Comparison of ENCODE assay signal across 9 cellular contexts in the genomic region with DNA sequence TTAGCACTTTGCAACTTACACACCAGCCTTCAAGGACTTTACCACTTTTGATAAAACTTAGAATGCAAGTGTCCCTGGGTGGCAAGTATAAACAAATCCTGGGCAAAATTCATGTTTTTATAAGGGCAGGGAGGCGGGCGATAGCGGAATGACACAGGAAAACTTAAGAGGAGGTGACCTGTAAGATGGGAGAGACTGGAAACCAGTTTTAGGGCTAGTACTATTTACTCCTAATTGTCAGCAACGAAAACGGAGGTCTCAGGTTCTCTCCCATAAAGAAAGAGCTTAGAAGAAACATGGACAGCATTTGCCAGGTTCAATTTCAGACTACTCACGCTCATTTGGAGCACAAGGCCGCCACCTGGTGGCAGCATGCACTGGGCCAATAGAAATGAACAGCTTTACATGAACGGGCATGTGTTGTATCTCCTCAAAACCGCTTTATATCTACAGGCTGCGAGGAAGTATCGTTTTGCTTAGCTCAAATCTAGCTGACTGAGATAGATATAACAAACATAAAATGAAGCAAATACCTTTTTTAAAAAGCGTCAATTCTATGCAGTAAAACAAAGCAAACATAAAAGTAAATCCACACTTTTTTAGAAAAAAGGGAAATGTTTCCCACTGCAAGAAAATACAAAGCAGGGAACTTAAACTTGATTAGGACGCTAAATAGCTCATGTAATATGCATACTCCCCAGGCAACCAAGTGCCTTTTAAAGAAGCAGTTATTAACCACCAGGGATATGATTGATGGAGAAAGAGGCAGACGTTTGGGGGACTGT. TPM values are rescaled to one million over a fixed set of nuclear protein-coding genes. Genes with fewer than 3 reads are reported as not detected.
DNase-seq lines count a peak whose midpoint lies in the region; TF ChIP-seq lines count a peak whose summit lies in the region.
"Had no signal": no experiment of that assay in that cellular context is flagged by ENCODE, and none has a peak within 500 bp of the region (broad histone marks: within the 10 kb centered on the region; RNA-seq: fewer than 3 reads in every experiment).

No MANE protein-coding gene starts in this region.

- DNase-seq in GDM1 (lab: John Stamatoyannopoulos, UW) (peak; percentile 82), HCEC 1CT (peak; percentile 70), NB4 (ENCODE audit: low read depth) (peak; percentile 93), SJSA1 (ENCODE audit: low read depth in 1 of 2, low spot score in 2 of 2) (peak; percentile 58 to 59), activated gamma-delta T cell (lab: John Stamatoyannopoulos, UW) (peak; percentile 28), germinal center (ENCODE audit: low spot score) (peak; percentile 65), ovary (peak; percentile 82 to 93 (median 88)), type B pancreatic cell (ENCODE audit: extremely low spot score, unreplicated experiment) (peak; percentile 84)

- TF ChIP-seq POLR2A in NB4 (IDR thresholded peaks at IDR 0.05; ENCODE audit: extremely low read depth, insufficient read length) (no peak), ovary (IDR thresholded peaks at IDR 0.05) (no peak)

- peaks cover 10% of the 10 kb centered on the region for H3K4me1 Mint-ChIP-seq in type B pancreatic cell (ENCODE audit: unreplicated experiment)

- intact Hi-C loops in ovary (cut with DNase I): loop anchor here in 2 of 4 donors (10.0 kb wide), 3 partner anchors 274 to 824 kb away; partner anchors contain the start of genes CREB3L2 (in 1 of the 2) and TRIM24 (in 1 of the 2)

- H3K27ac ChIP-seq in SJSA1 (no peak overlapping the region), ovary (peak overlapping the region in 1 of 2 donors; percentile 43)

- no peaks in the 10 kb centered on the region for H3K36me3 Mint-ChIP-seq in type B pancreatic cell

- WGBS in ovary, 3 donors: 12 to 22% (median 15%) methylated on average over 14 of the region's 14 CpGs

- H3K4me3 Mint-ChIP-seq in type B pancreatic cell: no peak overlapping the region

- no peaks in the 10 kb centered on the region for H3K27me3 ChIP-seq in SJSA1 (replicated peaks)
- H3K27me3 ChIP-seq in ovary: no peaks in the 10 kb centered on the region

- TF ChIP-seq CTCF in NB4 (IDR thresholded peaks at IDR 0.05; ENCODE audit: low read depth, low read length): peak; percentile 99
- peak; percentile 66 to 82 (median 75) for TF ChIP-seq CTCF in ovary (IDR thresholded peaks at IDR 0.05)
- TF ChIP-seq CTCF in type B pancreatic cell (conservative IDR thresholded peaks at IDR 0.05): peak; percentile 98

- peaks cover 4% of the 10 kb centered on the region for H3K9me3 Mint-ChIP-seq in type B pancreatic cell

- no peaks in the 10 kb centered on the region for H3K36me3 ChIP-seq in SJSA1
- no peaks in the 10 kb centered on the region for H3K36me3 ChIP-seq in ovary

- H3K4me1 ChIP-seq in SJSA1 (replicated peaks) (no peaks in the 10 kb centered on the region), ovary (ENCODE audit: insufficient read depth) (no peaks in the 10 kb centered on the region)

- no peaks in the 10 kb centered on the region for H3K27me3 Mint-ChIP-seq in type B pancreatic cell

- H3K4me3 ChIP-seq in NB4 (ENCODE audit: low read depth, low read length): no peak overlapping the region
- H3K4me3 ChIP-seq in SJSA1: no peak overlapping the region
- H3K4me3 ChIP-seq in ovary: no peak overlapping the region

- no peak for TF ChIP-seq EP300 in ovary (IDR thresholded peaks at IDR 0.05)

- H3K27ac Mint-ChIP-seq in type B pancreatic cell: peak overlapping the region; percentile 27

- H3K9me3 ChIP-seq in SJSA1 (replicated peaks) (no peaks in the 10 kb centered on the region), ovary (no peaks in the 10 kb centered on the region)

RNA-seq across cellular contexts. Expression of gene SVOPL, which starts 37.6 kb away (rescaled TPM):
- total RNA-seq in SJSA1 (2014; rRNA removed; shearing (Covaris generic)): not detected in 2 replicates
- total RNA-seq in ovary (1 to 10 TPM in 2 of 7 donors, under 1 TPM in 4, not detected in 1; 0.08 to 1.3 (median 0.72) TPM), type B pancreatic cell (ENCODE audit: low replicate concordance) (0.81 TPM in 1 of 2 replicates, not detected in the other)
- polyA plus RNA-seq in ovary: 1 to 10 TPM in 1 of 2 donors, under 1 TPM in 1; 0.81 to 1.3 TPM

RNA-seq across cellular contexts. Expression of gene TMEM213, which starts 59.1 kb away (rescaled TPM):
- not detected in 2 replicates for total RNA-seq in SJSA1 (2014; rRNA removed; shearing (Covaris generic))
- total RNA-seq in ovary (not detected), type B pancreatic cell (ENCODE audit: low replicate concordance) (not detected in 2 replicates)
- not detected for polyA plus RNA-seq in ovary
- total RNA-seq: mononuclear cell had no signal

RNA-seq across cellular contexts. Expression of gene ATP6V0A4, which starts 59.3 kb away (rescaled TPM):
- total RNA-seq in SJSA1 (2014; rRNA removed; shearing (Covaris generic)): 0.21 TPM in 1 of 2 replicates, not detected in the other
- not detected for total RNA-seq in ovary
- 1 to 10 TPM in 1 of 2 donors, not detected in 1; 1.7 TPM for polyA plus RNA-seq in ovary
- 0.89 and 1.6 TPM in 2 replicates for total RNA-seq in type B pancreatic cell (ENCODE audit: low replicate concordance)
- total RNA-seq: mononuclear cell had no signal

Comparison
In these comparisons a context has a peak if more than half of its experiments do, and no peak if none do; other contexts are left out.
1. DNase-seq: peak in every context shown above with its lines; median percentile 93 in NB4; 88 in ovary; 84 in type B pancreatic cell; 82 in GDM1; 70 in HCEC 1CT; 65 in germinal center; 58 in SJSA1; 28 in activated gamma-delta T cell.